31 cellular contexts compared by ENCODE assay signal in genomic region chr9:98453589-98454311, GRCh38.
DNase-seq lines count a peak whose midpoint lies in the region; ATAC-seq, FAIRE-seq and TF ChIP-seq lines count a peak whose summit lies in the region.
"Had no signal": no experiment of that assay in that cellular context is flagged by ENCODE, and none has a peak within 500 bp of the region (broad histone marks: within the 10 kb centered on the region; RNA-seq: fewer than 3 reads in every experiment).

No MANE protein-coding gene starts in this region.

- no peak overlapping the region for H3K27ac ChIP-seq in A549
- no peak overlapping the region for H3K27ac ChIP-seq in PC-3 (ENCODE audit: low read length)
- H3K27ac ChIP-seq: cardiac muscle cell, gastroesophageal sphincter, hepatocyte, upper lobe of left lung, VCaP had no signal

- H3K9me3 ChIP-seq in A549 (no peaks in the 10 kb centered on the region), PC-3 (ENCODE audit: low read length) (no peaks in the 10 kb centered on the region)
- H3K9me3 ChIP-seq: upper lobe of left lung had no signal

- no peak for TF ChIP-seq RAD21 in A549 (conservative IDR thresholded peaks at IDR 0.05 in 1 of 2, IDR thresholded peaks at IDR 0.05 in 1 of 2)

- no peak for DNase-seq in A549 (ENCODE audit: low read depth in 1 of 2, low spot score in 1 of 2)
- peak; percentile 6 for DNase-seq in PC-3
- peak; percentile 36 for DNase-seq in cerebellum (ENCODE audit: low spot score)
- peak; percentile 30 for DNase-seq in kidney tubule cell (ENCODE audit: low spot score)
- no peak for DNase-seq in NCI-H1694 (lab: John Stamatoyannopoulos, UW)
- no peak for DNase-seq in GM10248 (ENCODE audit: extremely low spot score)
- DNase-seq: activated CD4-positive, alpha-beta T cell treated with anti-CD3 and anti-CD28 coated beads for 4 hours; activated CD8-positive, alpha-beta T cell treated with anti-CD3 and anti-CD28 coated beads, Interleukin-2, amount 10 ng/mL, durations not matched to agents 7 days and 5 days; AML-193; amygdala; CD4-positive, alpha-beta T cell; DND-41; effector memory CD8-positive, alpha-beta T cell; left colon; NCI-H1417 treated with DMSO at 0.1 percent for 48 hours; NCI-H2081; NCI-H526; NK-92 treated with Interleukin-12 subunit alpha and Interleukin-12 subunit beta, amount 100 ng/mL, for 24 hours; stimulated activated naive CD4-positive, alpha-beta T cell had no signal

- H3K9me2 ChIP-seq in PC-3 (replicated peaks; ENCODE audit: low read length) = no peaks in the 10 kb centered on the region

- TF ChIP-seq CTCF in A549 (IDR thresholded peaks at IDR 0.05) (no peak), PC-3 (conservative IDR thresholded peaks at IDR 0.05; ENCODE audit: low read depth, low read length) (no peak), GM10248 (IDR thresholded peaks at IDR 0.05; ENCODE audit: control extremely low read depth, extremely low read depth, low read depth, missing control alignments) (no peak)

- H3K4me2 ChIP-seq in A549 (no peak overlapping the region), PC-3 (ENCODE audit: low read length) (no peak overlapping the region)
- H3K4me2 ChIP-seq: hepatocyte had no signal

- no peaks in the 10 kb centered on the region for H4K20me1 ChIP-seq in PC-3 (ENCODE audit: low read length)

- FAIRE-seq in A549 (lab: Jason Lieb, UNC) = no peak
- FAIRE-seq: A204.1, GM12891 had no signal

- WGBS in A549 (ENCODE audit: missing lambda C conversion rate) = 77% methylated on average over 16 of the region's 16 CpGs

- POLR2A ChIA-PET in A549 (lab: Yijun Ruan, JAX) (no interaction called here), PC-3 (lab: Charles Lee; ENCODE audit: unreplicated experiment) (no interaction called here), GM10248 (lab: Yijun Ruan, JAX) (no interaction called here)

- H3F3A ChIP-seq in PC-3 (ENCODE audit: low read length, unreplicated experiment) = no peaks in the 10 kb centered on the region

- CTCF ChIA-PET in A549 (lab: Yijun Ruan, JAX) (interaction anchor here (0.8 kb wide), 1 partner anchor 137 kb away, joined by 3 read pairs; no protein-coding TSS in a partner anchor), PC-3 (lab: Charles Lee) (no interaction called here), GM10248 (lab: Yijun Ruan, JAX) (no interaction called here)

- H3K4me1 ChIP-seq in A549 (no peaks in the 10 kb centered on the region), PC-3 (ENCODE audit: insufficient read depth, low read length) (no peaks in the 10 kb centered on the region)
- H3K4me1 ChIP-seq: gastroesophageal sphincter, upper lobe of left lung had no signal

- no peak for TF ChIP-seq EP300 in A549 (IDR thresholded peaks at IDR 0.05)

- no peaks in the 10 kb centered on the region for H3K36me3 ChIP-seq in PC-3 (ENCODE audit: low read depth, low read length)
- H3K36me3 ChIP-seq: cardiac muscle cell, gastroesophageal sphincter, upper lobe of left lung had no signal

- H3K79me2 ChIP-seq in PC-3 (ENCODE audit: low read length) = no peaks in the 10 kb centered on the region
- H3K79me2 ChIP-seq: hepatocyte had no signal

- no TSS peak for BruUV-seq in PC-3 (replicated peaks; lab: Mats Ljungman, UMichigan)

- TF ChIP-seq POLR2A in A549 (IDR thresholded peaks at IDR 0.05; ENCODE audit: low read length) = no peak

- intact Hi-C loops in PC-3 (cut with micrococcal nuclease) = no loop called here

- H3K4me3 ChIP-seq in A549 (no peak overlapping the region), PC-3 (ENCODE audit: low read length) (no peak overlapping the region)
- H3K4me3 ChIP-seq: cardiac muscle cell, gastroesophageal sphincter, hepatocyte, upper lobe of left lung had no signal

- H3K27me3 ChIP-seq in PC-3 (ENCODE audit: low read length) = no peaks in the 10 kb centered on the region
- H3K27me3 ChIP-seq: cardiac muscle cell, hepatocyte, upper lobe of left lung had no signal

- peak; percentile 55 to 57; a peak in 2 of 6 replicates for ATAC-seq in A549
- ATAC-seq in PC-3 = no peak
- ATAC-seq in GM18867 (IDR thresholded peaks at IDR 0.05; ENCODE audit: unreplicated experiment) = no peak
- ATAC-seq in GM21423 (IDR thresholded peaks at IDR 0.05; ENCODE audit: unreplicated experiment) = no peak
- ATAC-seq: activated CD8-positive, alpha-beta T cell treated with anti-CD3 and anti-CD28 coated beads, Interleukin-2, amount 10 ng/mL, durations not matched to agents 7 days and 5 days; effector memory CD8-positive, alpha-beta T cell; esophagus mucosa; gastroesophageal sphincter; HCT116; left colon; Right ventricle myocardium inferior had no signal

- no peak overlapping the region for H3K9ac ChIP-seq in PC-3 (ENCODE audit: low read length)

- H2AFZ ChIP-seq in PC-3 (ENCODE audit: low read length) = no peak overlapping the region
- H2AFZ ChIP-seq: hepatocyte had no signal

TF ChIP-seq in A549, 52 proteins besides CTCF, POLR2A, EP300 and RAD21:
- no peak for TF ChIP-seq HDAC2 (IDR thresholded peaks at IDR 0.05)
- TF ChIP-seq BCL3 (IDR thresholded peaks at IDR 0.05) = no peak
- TF ChIP-seq HES2 (IDR thresholded peaks at IDR 0.05) = no peak
- no peak for TF ChIP-seq KDM5A (IDR thresholded peaks at IDR 0.05)
- no peak for TF ChIP-seq TFCP2L1 (CRISPR knock-in tag; IDR thresholded peaks at IDR 0.05)
- TF ChIP-seq E2F6 (IDR thresholded peaks at IDR 0.05; ENCODE audit: borderline replicate concordance, low read depth) = no peak
- TF ChIP-seq JUNB (IDR thresholded peaks at IDR 0.05) = no peak
- no peak for TF ChIP-seq EHF (CRISPR knock-in tag; IDR thresholded peaks at IDR 0.05)
- TF ChIP-seq BHLHE40 (IDR thresholded peaks at IDR 0.05; ENCODE audit: low read depth, low read length) = no peak
- no peak for TF ChIP-seq FOSL2 (IDR thresholded peaks at IDR 0.05)
- no peak for TF ChIP-seq FOSL2 (CRISPR knock-in tag; IDR thresholded peaks at IDR 0.05)
- TF ChIP-seq FOSB (CRISPR knock-in tag; IDR thresholded peaks at IDR 0.05) = no peak
- TF ChIP-seq EHMT2 (IDR thresholded peaks at IDR 0.05; ENCODE audit: low read depth) = no peak
- TF ChIP-seq PHF8 (IDR thresholded peaks at IDR 0.05; ENCODE audit: borderline replicate concordance, low read depth) = no peak
- no peak for TF ChIP-seq ZSCAN20 (CRISPR knock-in tag; IDR thresholded peaks at IDR 0.05)
- no peak for TF ChIP-seq ZFP36 (IDR thresholded peaks at IDR 0.05; ENCODE audit: borderline replicate concordance, partially characterized antibody)
- TF ChIP-seq ATOH8 (CRISPR knock-in tag; IDR thresholded peaks at IDR 0.05; ENCODE audit: low read depth) = no peak
- no peak for TF ChIP-seq CHD4 (IDR thresholded peaks at IDR 0.05; ENCODE audit: borderline replicate concordance)
- TF ChIP-seq CBX8 (IDR thresholded peaks at IDR 0.05) = no peak
- TF ChIP-seq HOXB13 (CRISPR knock-in tag; IDR thresholded peaks at IDR 0.05; ENCODE audit: low read depth) = no peak

Comparison
In these comparisons a context has a peak if more than half of its experiments do, and no peak if none do; other contexts are left out.
1. ATAC-seq: peak in A549 (2 of 2); none in PC-3 (single experiment), GM18867 (single experiment) and GM21423 (single experiment).
2. DNase-seq: peak in PC-3 (single experiment), cerebellum (single experiment) and kidney tubule cell (single experiment); none in A549 (0 of 2), NCI-H1694 (single experiment) and GM10248 (single experiment).